Comparison of ENCODE assay signal across 18 cellular contexts in genomic region chr13:27037171-27037570, GRCh38.
DNase-seq lines count a peak whose midpoint lies in the region; ATAC-seq, FAIRE-seq and TF ChIP-seq lines count a peak whose summit lies in the region.
"Had no signal": no experiment of that assay in that cellular context is flagged by ENCODE, and none has a peak within 500 bp of the region (broad histone marks: within the 10 kb centered on the region; RNA-seq: fewer than 3 reads in every experiment).

No MANE protein-coding gene starts in this region.

- H3K9ac ChIP-seq in PC-3 (ENCODE audit: low read length) (peak overlapping the region; percentile 51; the same call in 1 of the 2 replicates), neural progenitor cell (no peak overlapping the region)

- no peak for TF ChIP-seq EP300 in A549 (IDR thresholded peaks at IDR 0.05)
- no peak for TF ChIP-seq EP300 in tibial nerve (IDR thresholded peaks at IDR 0.05)

- no peaks in the 10 kb centered on the region for H4K20me1 ChIP-seq in PC-3 (ENCODE audit: low read length)
- no peaks in the 10 kb centered on the region for H4K20me1 ChIP-seq in neural progenitor cell (ENCODE audit: low read depth)

- H3K9me3 Mint-ChIP-seq in neural progenitor cell, result no peaks in the 10 kb centered on the region
- H3K9me3 Mint-ChIP-seq: HFFc6 had no signal

- no peak for TF ChIP-seq POLR2A in A549 (IDR thresholded peaks at IDR 0.05; ENCODE audit: low read length)
- TF ChIP-seq POLR2A in tibial nerve (IDR thresholded peaks at IDR 0.05), result no peak

- H3K79me2 ChIP-seq in PC-3 (ENCODE audit: low read length) (no peaks in the 10 kb centered on the region), neural progenitor cell (ENCODE audit: low read depth) (no peaks in the 10 kb centered on the region)

- H3K4me1 ChIP-seq in A549 (peaks cover 44% of the 10 kb centered on the region), PC-3 (ENCODE audit: insufficient read depth, low read length) (peaks cover 57% of the 10 kb centered on the region), neural progenitor cell (peaks cover 7% of the 10 kb centered on the region), tibial nerve (peaks cover 0 to 21% (median 4%) of the 10 kb centered on the region in 4 donors)

- TF ChIP-seq CTCF in A549 (IDR thresholded peaks at IDR 0.05) (no peak), PC-3 (conservative IDR thresholded peaks at IDR 0.05; ENCODE audit: low read depth, low read length) (no peak), neural progenitor cell (IDR thresholded peaks at IDR 0.05) (no peak), tibial nerve (IDR thresholded peaks at IDR 0.05) (no peak)

- intact Hi-C loops in PC-3 (cut with micrococcal nuclease), result no loop called here

- no peaks in the 10 kb centered on the region for H3K9me2 ChIP-seq in PC-3 (replicated peaks; ENCODE audit: low read length)

- no peak for DNase-seq in A549 (ENCODE audit: low read depth in 1 of 2, low spot score in 1 of 2)
- DNase-seq in PC-3, result no peak
- DNase-seq in islet precursor cell, result peak; percentile 52
- DNase-seq in neural progenitor cell (ENCODE audit: low spot score), result no peak
- no peak for DNase-seq in amygdala (lab: John Stamatoyannopoulos, UW)
- DNase-seq in tibial nerve (ENCODE audit: low spot score in 2 of 2), result no peak
- no peak for DNase-seq in NCI-H2227 treated with DMSO at 0.1 percent for 48 hours (lab: John Stamatoyannopoulos, UW)
- DNase-seq in DMS53 treated with DMSO at 0.1 percent for 48 hours (lab: John Stamatoyannopoulos, UW; ENCODE audit: unreplicated experiment), result no peak
- DNase-seq: DMS153, EL, HFFc6, Kasumi-1, MM.1S, NCI-H1092 treated with DMSO at 0.1 percent for 48 hours, NCI-H2081 treated with DMSO at 0.1 percent for 48 hours, NCI-H524 had no signal

- POLR2A ChIA-PET in A549 (lab: Yijun Ruan, JAX) (no interaction called here), PC-3 (lab: Charles Lee; ENCODE audit: unreplicated experiment) (no interaction called here)

- FAIRE-seq in A549 (lab: Jason Lieb, UNC), result no peak

- H3K4me3 Mint-ChIP-seq in neural progenitor cell, result no peak overlapping the region

- H3K27ac Mint-ChIP-seq in neural progenitor cell, result peak overlapping the region; percentile 62
- H3K27ac Mint-ChIP-seq: HFFc6 had no signal

- TF ChIP-seq RAD21 in A549 (conservative IDR thresholded peaks at IDR 0.05 in 1 of 2, IDR thresholded peaks at IDR 0.05 in 1 of 2), result no peak

- H2AFZ ChIP-seq in PC-3 (ENCODE audit: low read length) (no peak overlapping the region), neural progenitor cell (replicated peaks) (no peak overlapping the region)

- no peak; a peak in 1 of 6 replicates for ATAC-seq in A549
- ATAC-seq in PC-3, result no peak
- ATAC-seq: Right ventricle myocardium inferior had no signal

- H3K4me3 ChIP-seq in A549 (no peak overlapping the region), PC-3 (ENCODE audit: low read length) (no peak overlapping the region), neural progenitor cell (no peak overlapping the region), tibial nerve (no peak overlapping the region)

- no peaks in the 10 kb centered on the region for H3K27me3 ChIP-seq in PC-3 (ENCODE audit: low read length)
- peaks cover 29% of the 10 kb centered on the region for H3K27me3 ChIP-seq in neural progenitor cell
- H3K27me3 ChIP-seq in tibial nerve, result no peaks in the 10 kb centered on the region

- peaks cover 27% of the 10 kb centered on the region for H3K4me1 Mint-ChIP-seq in neural progenitor cell

- H3K36me3 Mint-ChIP-seq in neural progenitor cell, result no peaks in the 10 kb centered on the region

- H3F3A ChIP-seq in PC-3 (ENCODE audit: low read length, unreplicated experiment) (no peaks in the 10 kb centered on the region), neural progenitor cell (ENCODE audit: low read depth) (no peaks in the 10 kb centered on the region)

- 84% methylated on average over 4 of the region's 4 CpGs for WGBS in A549 (ENCODE audit: missing lambda C conversion rate)
- WGBS in tibial nerve, 2 donors, result 79 to 84% methylated on average over 4 of the region's 4 CpGs

- H3K4me2 ChIP-seq in A549 (peak overlapping the region; percentile 76), PC-3 (ENCODE audit: low read length) (peak overlapping the region; percentile 78), neural progenitor cell (no peak overlapping the region)

- CTCF ChIA-PET in A549 (lab: Yijun Ruan, JAX), result no interaction called here
- CTCF ChIA-PET in PC-3 (lab: Charles Lee), result no interaction called here

- H3K36me3 ChIP-seq in PC-3 (ENCODE audit: low read depth, low read length), result no peaks in the 10 kb centered on the region
- H3K36me3 ChIP-seq in neural progenitor cell, result no peaks in the 10 kb centered on the region
- H3K36me3 ChIP-seq in tibial nerve, result no peaks in the 10 kb centered on the region

- H3K27ac ChIP-seq in A549, result peak overlapping the region; percentile 38 to 84; a peak in 5 of 6 replicates
- H3K27ac ChIP-seq in PC-3 (ENCODE audit: low read length), result peak overlapping the region; percentile 86
- no peak overlapping the region for H3K27ac ChIP-seq in neural progenitor cell
- peak overlapping the region in 2 of 4 donors; percentile 12 to 17 for H3K27ac ChIP-seq in tibial nerve
- H3K27ac ChIP-seq: C4-2B had no signal

- H3K9me3 ChIP-seq in A549 (no peaks in the 10 kb centered on the region), PC-3 (ENCODE audit: low read length) (no peaks in the 10 kb centered on the region), neural progenitor cell (ENCODE audit: low read depth) (no peaks in the 10 kb centered on the region), tibial nerve (no peaks in the 10 kb centered on the region)

- peaks cover 7% of the 10 kb centered on the region for H3K27me3 Mint-ChIP-seq in neural progenitor cell (ENCODE audit: insufficient read depth, low read depth)

- BruUV-seq in PC-3 (replicated peaks; lab: Mats Ljungman, UMichigan), result no TSS peak

TF ChIP-seq in A549, 52 proteins besides CTCF, POLR2A, EP300 and RAD21:
- TF ChIP-seq E2F6 (IDR thresholded peaks at IDR 0.05; ENCODE audit: borderline replicate concordance, low read depth) (no peak), REST (IDR thresholded peaks at IDR 0.05) (no peak), JUNB (IDR thresholded peaks at IDR 0.05) (no peak), CHD2 (IDR thresholded peaks at IDR 0.05; ENCODE audit: low read length, partially characterized antibody) (no peak), USF2 (IDR thresholded peaks at IDR 0.05) (no peak), ELK1 (IDR thresholded peaks at IDR 0.05; ENCODE audit: low read depth, low read length) (no peak), ZFP36 (IDR thresholded peaks at IDR 0.05; ENCODE audit: borderline replicate concordance, partially characterized antibody) (no peak), RCOR1 (IDR thresholded peaks at IDR 0.05; ENCODE audit: low read depth, low read length) (no peak), HOXA7 (CRISPR knock-in tag; IDR thresholded peaks at IDR 0.05) (no peak), CHD4 (IDR thresholded peaks at IDR 0.05; ENCODE audit: borderline replicate concordance) (no peak), ZC3H11A (IDR thresholded peaks at IDR 0.05) (no peak), KDM5A (IDR thresholded peaks at IDR 0.05) (no peak)
